In the genomic region with DNA sequence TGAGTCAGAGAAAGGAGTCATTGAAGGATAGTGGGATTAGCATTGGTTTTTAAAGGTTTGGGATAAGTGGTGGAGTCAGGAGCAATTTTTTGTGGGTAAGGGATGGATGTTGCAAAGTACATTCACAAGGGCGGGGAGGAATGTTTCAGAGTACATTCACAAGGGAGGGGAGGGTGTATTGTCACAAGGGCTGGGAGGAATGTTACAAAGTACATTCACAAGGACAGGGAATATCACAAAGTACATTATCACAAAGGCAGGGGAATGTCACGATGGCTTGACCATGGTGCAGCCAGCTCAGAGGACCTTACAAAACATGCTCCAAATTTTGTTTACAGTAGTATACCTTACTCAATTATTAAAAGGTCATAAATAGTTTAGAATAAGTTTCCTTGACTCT, we compare ENCODE assay signal across 22 cellular contexts. TPM values are rescaled to one million over a fixed set of nuclear protein-coding genes. Genes with fewer than 3 reads are reported as not detected.
DNase-seq lines count a peak whose midpoint lies in the region; ATAC-seq and TF ChIP-seq lines count a peak whose summit lies in the region.
"Had no signal": no experiment of that assay in that cellular context is flagged by ENCODE, and none has a peak within 500 bp of the region (broad histone marks: within the 10 kb centered on the region; RNA-seq: fewer than 3 reads in every experiment).

No MANE protein-coding gene starts in this region.

- CTCF ChIA-PET in HCT116 (lab: Charles Lee) = no interaction called here

- TF ChIP-seq POLR2A in HCT116 (IDR thresholded peaks at IDR 0.05; ENCODE audit: borderline replicate concordance, extremely low read depth, insufficient read depth, insufficient read length) = no peak

- ATAC-seq in HCT116 = no peak
- ATAC-seq in HG02884 (IDR thresholded peaks at IDR 0.05; ENCODE audit: unreplicated experiment) = no peak
- ATAC-seq: activated CD8-positive, alpha-beta T cell treated with anti-CD3 and anti-CD28 coated beads for 36 hours; activated T-cell treated with anti-CD3 and anti-CD28 coated beads, Interleukin-2, amount 50 U/mL, for 4 hours; gastroesophageal sphincter; sciatic nerve; T-helper 17 cell had no signal

- DNase-seq in HCT116 (ENCODE audit: low read depth, low spot score) (no peak), amniotic epithelial cell (ENCODE audit: low read depth) (peak; percentile 69), fibroblast of gingiva (ENCODE audit: low read depth) (peak; percentile 26), renal cortical epithelial cell (ENCODE audit: low read depth) (peak; percentile 15), OCI-M1 (lab: John Stamatoyannopoulos, UW) (no peak), EL (no peak)
- DNase-seq in activated CD8-positive, alpha-beta memory T cell treated with anti-CD3 and anti-CD28 coated beads, Interleukin-2, amount 50 U/mL, for 4 hours = no peak
- DNase-seq: activated CD8-positive, alpha-beta T cell treated with anti-CD3 and anti-CD28 coated beads for 36 hours; activated T-cell treated with anti-CD3 and anti-CD28 coated beads, Interleukin-2, amount 50 U/mL, for 4 hours; CD4-positive, alpha-beta memory T cell; cortex of kidney; DMS79 treated with DMSO at 0.1 percent for 48 hours; NCI-H1436 treated with DMSO at 0.1 percent for 48 hours; NCI-H774; occipital lobe; stimulated activated naive CD4-positive, alpha-beta T cell; T-helper 17 cell; thyroid gland had no signal

- peaks cover 46% of the 10 kb centered on the region for H3K79me2 ChIP-seq in HCT116 (ENCODE audit: insufficient read depth, low read length)

- RAD21 ChIA-PET in HCT116 (lab: Charles Lee; ENCODE audit: low non-redundant PET in 1 of 2, low total read pairs in 2 of 2, uncharacterized antibody in 2 of 2, unreplicated experiment in 2 of 2) = no interaction called here

- no TSS peak for BruUV-seq in HCT116 (replicated peaks; lab: Mats Ljungman, UMichigan)

- TF ChIP-seq CTCF in HCT116 (IDR thresholded peaks at IDR 0.05 in 2 of 3, conservative IDR thresholded peaks at IDR 0.05 in 1 of 3; ENCODE audit: borderline replicate concordance in 1 of 3, insufficient read depth in 1 of 3, low read depth in 2 of 3, low read length in 2 of 3) = no peak

- H4K20me1 ChIP-seq in HCT116 (ENCODE audit: insufficient read depth) = no peaks in the 10 kb centered on the region

- H3K4me2 ChIP-seq in HCT116 (ENCODE audit: low read length) = no peak overlapping the region

- H3K9me2 ChIP-seq in HCT116 (ENCODE audit: insufficient read depth) = no peaks in the 10 kb centered on the region

- H3K9ac ChIP-seq in HCT116 (ENCODE audit: low read length) = no peak overlapping the region

- no peak for TF ChIP-seq RAD21 in HCT116 (IDR thresholded peaks at IDR 0.05; ENCODE audit: low read depth)

- H2AFZ ChIP-seq in HCT116 (ENCODE audit: low read depth, low read length, poor library complexity, severe bottlenecking) = no peak overlapping the region

- no peaks in the 10 kb centered on the region for H3K36me3 ChIP-seq in HCT116 (ENCODE audit: control insufficient read depth in 1 of 2, insufficient read depth in 2 of 2, low read length in 2 of 2)
- H3K36me3 ChIP-seq: thyroid gland had no signal

- H3K27ac ChIP-seq in HCT116 (ENCODE audit: low read depth, low read length) = no peak overlapping the region
- H3K27ac ChIP-seq: gastroesophageal sphincter, SJSA1, thyroid gland had no signal

- H3K9me3 ChIP-seq in HCT116 (ENCODE audit: control insufficient read depth in 1 of 2, insufficient read depth in 1 of 2, low read depth in 1 of 2, low read length in 2 of 2) = 0 out of 4 replicates have a peak, but pooled peaks cover 0 to 3% of the 10 kb centered on the region in 2 experiments
- H3K9me3 ChIP-seq: gastroesophageal sphincter, SJSA1, thyroid gland had no signal

- no peaks in the 10 kb centered on the region for H3K27me3 ChIP-seq in HCT116 (ENCODE audit: insufficient read depth, low read length)
- H3K27me3 ChIP-seq: gastroesophageal sphincter, SJSA1, thyroid gland had no signal

- no peaks in the 10 kb centered on the region for H3K4me1 ChIP-seq in HCT116 (ENCODE audit: control insufficient read depth in 1 of 2, insufficient read depth in 2 of 2, low read length in 2 of 2)
- H3K4me1 ChIP-seq: gastroesophageal sphincter, SJSA1, thyroid gland had no signal

- POLR2A ChIA-PET in HCT116 (lab: Charles Lee) = no interaction called here

- intact Hi-C loops in HCT116 (cut with micrococcal nuclease) = no loop called here

- H3K4me3 ChIP-seq in HCT116 (replicated peaks in 1 of 2; ENCODE audit: low read depth in 1 of 2, low read length in 2 of 2) = no peak overlapping the region
- H3K4me3 ChIP-seq: gastroesophageal sphincter, SJSA1, thyroid gland had no signal

TF ChIP-seq in HCT116, 20 proteins besides CTCF, POLR2A, EP300 and RAD21:
- TF ChIP-seq CBX3 (IDR thresholded peaks at IDR 0.05; ENCODE audit: low read depth) (peak; percentile 22; the same call in 1 of the 2 replicates), EZH2 (IDR thresholded peaks at IDR 0.05) (no peak)
TF ChIP-seq in HCT116: peak in this region for 1.

RNA-seq across cellular contexts. Expression of a gene that starts 30.3 kb away (rescaled TPM):
- total RNA-seq in HCT116 (2021; ENCODE audit: unreplicated experiment) (27.2 TPM), renal cortical epithelial cell (59.0 and 80.1 TPM in 2 replicates)
- polyA plus RNA-seq in HCT116 (2012) = 6.4 and 9.2 TPM in 2 replicates

Comparison
In these comparisons a context has a peak if more than half of its experiments do, and no peak if none do; other contexts are left out.
1. DNase-seq: peak in amniotic epithelial cell (single experiment), fibroblast of gingiva (single experiment) and renal cortical epithelial cell (single experiment); none in HCT116 (single experiment), OCI-M1 (single experiment), activated CD8-positive, alpha-beta memory T cell treated with anti-CD3 and anti-CD28 coated beads, Interleukin-2, amount 50 U/mL, for 4 hours (single experiment) and EL (single experiment).